In the genomic region with DNA sequence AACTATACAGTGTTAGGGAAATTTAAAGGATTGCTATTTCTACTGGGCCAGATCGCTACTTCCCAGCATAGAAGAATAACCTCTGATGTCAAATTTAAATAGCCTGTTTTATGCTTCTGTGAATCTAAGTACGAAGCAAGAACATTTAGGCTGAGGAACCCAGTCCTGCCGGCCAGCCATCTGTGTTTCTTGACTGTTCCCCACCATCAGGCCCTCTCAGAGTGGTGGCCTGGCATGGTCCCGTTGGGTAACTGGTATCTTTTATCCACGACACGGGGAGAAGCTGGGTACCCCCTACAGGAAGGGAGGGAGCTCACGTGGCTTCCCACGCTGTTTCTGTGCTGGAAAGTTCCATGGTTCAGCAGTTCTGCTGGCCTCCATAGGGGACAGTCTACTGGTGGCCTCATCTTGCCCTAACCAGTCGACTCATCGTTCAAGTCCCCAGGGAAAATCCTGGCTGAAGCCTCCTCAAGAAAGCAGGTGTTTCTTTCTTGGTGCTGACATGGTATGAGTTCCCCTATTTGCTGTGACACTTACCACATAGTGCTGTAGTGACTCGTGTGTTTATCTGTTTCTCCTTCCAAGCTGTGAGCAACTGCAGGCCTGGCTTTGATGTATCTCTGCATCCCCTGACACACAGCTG, we compare ENCODE assay signal across 9 cellular contexts.
DNase-seq lines count a peak whose midpoint lies in the region; ATAC-seq, FAIRE-seq and TF ChIP-seq lines count a peak whose summit lies in the region.
"Had no signal": no experiment of that assay in that cellular context is flagged by ENCODE, and none has a peak within 500 bp of the region (broad histone marks: within the 10 kb centered on the region; RNA-seq: fewer than 3 reads in every experiment).

No MANE protein-coding gene starts in this region.

- H3K9ac ChIP-seq in H1 (replicated peaks in 1 of 4; ENCODE audit: extremely low read depth in 1 of 4, low read depth in 3 of 4, low read length in 3 of 4), result no peak overlapping the region

- H3K36me3 ChIP-seq in H1 (ENCODE audit: control insufficient read depth in 2 of 4, insufficient read depth in 4 of 4, low read length in 3 of 4), result no peaks in the 10 kb centered on the region
- H3K36me3 ChIP-seq in testis (ENCODE audit: low read depth, missing control alignments), result no peaks in the 10 kb centered on the region
- no peaks in the 10 kb centered on the region for H3K36me3 ChIP-seq in tibial nerve
- H3K36me3 ChIP-seq: neutrophil had no signal

- H3K4me2 ChIP-seq in A549, result no peak overlapping the region
- no peak overlapping the region for H3K4me2 ChIP-seq in H1 (ENCODE audit: insufficient read depth in 1 of 2, low read depth in 2 of 2, low read length in 2 of 2)

- POLR2A ChIA-PET in A549 (lab: Yijun Ruan, JAX), result interaction anchor here (0.6 kb wide), 1 partner anchor 199 kb away, joined by 7 read pairs; no protein-coding TSS in a partner anchor
- POLR2A ChIA-PET in H1 (lab: Charles Lee; ENCODE audit: partially characterized antibody), result no interaction called here

- no peaks in the 10 kb centered on the region for H3K4me1 ChIP-seq in A549
- peaks cover 0 to 3% (median under 1%) of the 10 kb centered on the region in 4 experiments; a peak in 3 of 7 replicates for H3K4me1 ChIP-seq in H1 (replicated peaks in 1 of 4; ENCODE audit: control insufficient read depth in 3 of 4, insufficient read depth in 4 of 4, low read length in 3 of 4)
- H3K4me1 ChIP-seq in testis, result no peaks in the 10 kb centered on the region
- H3K4me1 ChIP-seq in tibial nerve, result no peaks in the 10 kb centered on the region

- no peak overlapping the region for H2AFZ ChIP-seq in H1 (ENCODE audit: low read length)

- no peak overlapping the region for H3K14ac ChIP-seq in H1 (ENCODE audit: insufficient read length)

- H4K5ac ChIP-seq in H1 (ENCODE audit: insufficient read length, low read depth, low read length), result no peak overlapping the region

- WGBS in A549 (ENCODE audit: missing lambda C conversion rate), result 29% methylated on average over 11 of the region's 11 CpGs
- WGBS in H1 (ENCODE audit: extremely low coverage in 1 of 2, insufficient coverage in 1 of 2, insufficient read length in 1 of 2, insufficient replicate concordance in 2 of 2, low coverage in 1 of 2, low lambda C conversion rate in 2 of 2, missing lambda C conversion rate in 1 of 2), 2 experiments, result 87% methylated on average over 11 of the region's 11 CpGs; no CpG with 5 or more reads in 1 of the 2 experiments
- 67 to 76% methylated on average over 11 of the region's 11 CpGs for WGBS in testis, 2 donors
- WGBS in tibial nerve, 2 donors, result 66 to 67% methylated on average over 9 to 11 of the region's 11 CpGs

- H3K23ac ChIP-seq in H1 (ENCODE audit: insufficient read length), result no peak overlapping the region

- H3K79me1 ChIP-seq in H1 (ENCODE audit: low read depth, low read length), result no peaks in the 10 kb centered on the region

- H3K9me3 ChIP-seq in A549 (peaks cover 4% of the 10 kb centered on the region; the same call in 2 of the 3 replicates), H1 (ENCODE audit: insufficient read depth in 2 of 2, low read depth in 1 of 2, low read length in 1 of 2) (peaks cover 3 to 14% of the 10 kb centered on the region in 2 experiments; a peak in 2 of 4 replicates), testis (no peaks in the 10 kb centered on the region), tibial nerve (peaks cover 0 to 33% (median 0%) of the 10 kb centered on the region in 4 donors)
- H3K9me3 ChIP-seq: neutrophil had no signal

- DNase-seq in A549 (ENCODE audit: low read depth in 1 of 2, low spot score in 1 of 2), result no peak
- DNase-seq in H1 (ENCODE audit: low read depth in 1 of 2, low spot score in 2 of 2), result no peak
- DNase-seq in testis, result no peak
- DNase-seq in HTR-8/SVneo (ENCODE audit: insufficient read length, low spot score), result no peak
- DNase-seq in omental fat pad (ENCODE audit: low spot score), result no peak
- no peak for DNase-seq in tibial nerve (ENCODE audit: low spot score in 2 of 2)

- 0 out of 2 replicates have a peak overlapping the region, but pooled peaks have one; percentile 24 for H2AK5ac ChIP-seq in H1 (ENCODE audit: low read depth, low read length)

- H3K27me3 ChIP-seq in H1 (replicated peaks in 1 of 4; ENCODE audit: control insufficient read depth in 3 of 4, extremely low read depth in 1 of 4, insufficient read depth in 3 of 4, low read length in 3 of 4), result no peaks in the 10 kb centered on the region
- H3K27me3 ChIP-seq in testis, result no peaks in the 10 kb centered on the region
- no peaks in the 10 kb centered on the region for H3K27me3 ChIP-seq in tibial nerve

- FAIRE-seq in A549 (lab: Jason Lieb, UNC) (no peak), H1 (lab: Jason Lieb, UNC) (no peak), HTR-8/SVneo (lab: Jason Lieb, UNC) (no peak)

- no peak for TF ChIP-seq POLR2A in A549 (IDR thresholded peaks at IDR 0.05; ENCODE audit: low read length)
- TF ChIP-seq POLR2A in H1 (IDR thresholded peaks at IDR 0.05; ENCODE audit: control extremely low read depth in 1 of 2, low read depth in 2 of 2, low read length in 2 of 2), result no peak
- TF ChIP-seq POLR2A in testis (IDR thresholded peaks at IDR 0.05), result no peak
- TF ChIP-seq POLR2A in tibial nerve (IDR thresholded peaks at IDR 0.05), result no peak

- H3K23me2 ChIP-seq in H1 (ENCODE audit: low read depth, low read length), result no peaks in the 10 kb centered on the region

- H3K27ac ChIP-seq in A549 (no peak overlapping the region), H1 (ENCODE audit: low read depth, low read length) (no peak overlapping the region), testis (no peak overlapping the region), tibial nerve (no peak overlapping the region)
- H3K27ac ChIP-seq: neutrophil had no signal

- H3K4me3 ChIP-seq in A549 (no peak overlapping the region), H1 (ENCODE audit: extremely low read depth in 1 of 4, insufficient read depth in 2 of 4, low read depth in 3 of 4, low read length in 4 of 4) (no peak overlapping the region), testis (no peak overlapping the region), tibial nerve (no peak overlapping the region)

- H2BK120ac ChIP-seq in H1 (replicated peaks; ENCODE audit: low read depth, low read length), result no peak overlapping the region

- intact Hi-C loops in testis (cut with DNase I; ENCODE audit: low total_unique reads), result no loop called here

- H2BK12ac ChIP-seq in H1 (ENCODE audit: low read depth, low read length), result no peak overlapping the region

- no peak overlapping the region for H2BK20ac ChIP-seq in H1 (ENCODE audit: low read length)

- no peak for TF ChIP-seq EP300 in A549 (IDR thresholded peaks at IDR 0.05)
- TF ChIP-seq EP300 in H1 (IDR thresholded peaks at IDR 0.05; ENCODE audit: borderline replicate concordance in 1 of 2, low read depth in 2 of 2, low read length in 2 of 2), result no peak
- no peak for TF ChIP-seq EP300 in tibial nerve (IDR thresholded peaks at IDR 0.05)

- TF ChIP-seq CTCF in A549 (IDR thresholded peaks at IDR 0.05), result no peak
- TF ChIP-seq CTCF in H1 (IDR thresholded peaks at IDR 0.05; ENCODE audit: control extremely low read depth in 1 of 3, insufficient read depth in 1 of 3, low read depth in 1 of 3, low read length in 3 of 3), result no peak
- no peak for TF ChIP-seq CTCF in testis (IDR thresholded peaks at IDR 0.05)
- no peak for TF ChIP-seq CTCF in omental fat pad (IDR thresholded peaks at IDR 0.05)
- TF ChIP-seq CTCF in tibial nerve (IDR thresholded peaks at IDR 0.05), result no peak

- H4K20me1 ChIP-seq in H1 (replicated peaks in 1 of 2; ENCODE audit: control insufficient read depth in 1 of 2, insufficient read depth in 2 of 2, low read length in 2 of 2), result no peaks in the 10 kb centered on the region

- no peak overlapping the region; the same call in 1 of the 2 replicates for H2BK5ac ChIP-seq in H1 (ENCODE audit: low read depth, low read length)

- H3K4ac ChIP-seq in H1 (replicated peaks; ENCODE audit: insufficient read length, low read depth, low read length), result no peak overlapping the region

- H3K56ac ChIP-seq in H1 (replicated peaks; ENCODE audit: insufficient read length, low read depth, low read length), result no peak overlapping the region

- TF ChIP-seq RAD21 in A549 (conservative IDR thresholded peaks at IDR 0.05 in 1 of 2, IDR thresholded peaks at IDR 0.05 in 1 of 2), result no peak
- no peak for TF ChIP-seq RAD21 in H1 (IDR thresholded peaks at IDR 0.05 in 1 of 2, conservative IDR thresholded peaks at IDR 0.05 in 1 of 2; ENCODE audit: low read depth in 2 of 2, low read length in 2 of 2)

- CTCF ChIA-PET in A549 (lab: Yijun Ruan, JAX) (interaction anchor here (1.1 to 2.0 kb wide), 4 partner anchors 8 to 36 kb away, joined by 3 to 9 read pairs (median 3); no protein-coding TSS in a partner anchor), H1 (lab: Charles Lee; ENCODE audit: partially characterized antibody) (no interaction called here)

- no peaks in the 10 kb centered on the region for H3K79me2 ChIP-seq in H1 (ENCODE audit: control insufficient read depth in 1 of 2, insufficient read depth in 2 of 2, low read length in 2 of 2)

- ATAC-seq in A549 (peak; percentile 26 to 42; a peak in 2 of 6 replicates), GM19023 (IDR thresholded peaks at IDR 0.05; ENCODE audit: unreplicated experiment) (peak; percentile 77), HG03159 (IDR thresholded peaks at IDR 0.05; ENCODE audit: unreplicated experiment) (peak; percentile 64), omental fat pad (ENCODE audit: low FRiP score) (no peak)

- no peak overlapping the region for H3K18ac ChIP-seq in H1 (ENCODE audit: extremely low read depth, low read length)

- H4K91ac ChIP-seq in H1 (replicated peaks; ENCODE audit: insufficient read length, low read length), result no peak overlapping the region

- no peak overlapping the region for H4K8ac ChIP-seq in H1 (ENCODE audit: extremely low read depth, insufficient read depth, low read length)

- H2BK15ac ChIP-seq in H1 (ENCODE audit: low read length), result no peak overlapping the region

TF ChIP-seq in A549, 52 proteins besides CTCF, POLR2A, EP300 and RAD21 (continues in another document):
- TF ChIP-seq TFCP2L1 (CRISPR knock-in tag; IDR thresholded peaks at IDR 0.05), result no peak

TF ChIP-seq in H1, 55 proteins besides CTCF, POLR2A, EP300 and RAD21 (continues in another document):
- no peak for TF ChIP-seq EGR1 (IDR thresholded peaks at IDR 0.05; ENCODE audit: borderline replicate concordance, low read depth, low read length)
- no peak for TF ChIP-seq TAF1 (IDR thresholded peaks at IDR 0.05; ENCODE audit: low read depth, low read length)
- TF ChIP-seq SP2 (IDR thresholded peaks at IDR 0.05; ENCODE audit: low read length), result no peak
- no peak for TF ChIP-seq CREB1 (IDR thresholded peaks at IDR 0.05)
- no peak for TF ChIP-seq BCL11A (IDR thresholded peaks at IDR 0.05; ENCODE audit: low read depth in 2 of 2, low read length in 2 of 2)
- no peak for TF ChIP-seq BACH1 (IDR thresholded peaks at IDR 0.05; ENCODE audit: low read length)
- no peak for TF ChIP-seq YY1 (IDR thresholded peaks at IDR 0.05; ENCODE audit: low read depth, low read length)
- TF ChIP-seq RNF2 (IDR thresholded peaks at IDR 0.05; ENCODE audit: borderline replicate concordance, low read depth, low read length, missing control alignments, poor library complexity, severe bottlenecking), result no peak
- TF ChIP-seq POLR2AphosphoS5 (IDR thresholded peaks at IDR 0.05; ENCODE audit: low read depth, low read length), result no peak
